In the genomic region with DNA sequence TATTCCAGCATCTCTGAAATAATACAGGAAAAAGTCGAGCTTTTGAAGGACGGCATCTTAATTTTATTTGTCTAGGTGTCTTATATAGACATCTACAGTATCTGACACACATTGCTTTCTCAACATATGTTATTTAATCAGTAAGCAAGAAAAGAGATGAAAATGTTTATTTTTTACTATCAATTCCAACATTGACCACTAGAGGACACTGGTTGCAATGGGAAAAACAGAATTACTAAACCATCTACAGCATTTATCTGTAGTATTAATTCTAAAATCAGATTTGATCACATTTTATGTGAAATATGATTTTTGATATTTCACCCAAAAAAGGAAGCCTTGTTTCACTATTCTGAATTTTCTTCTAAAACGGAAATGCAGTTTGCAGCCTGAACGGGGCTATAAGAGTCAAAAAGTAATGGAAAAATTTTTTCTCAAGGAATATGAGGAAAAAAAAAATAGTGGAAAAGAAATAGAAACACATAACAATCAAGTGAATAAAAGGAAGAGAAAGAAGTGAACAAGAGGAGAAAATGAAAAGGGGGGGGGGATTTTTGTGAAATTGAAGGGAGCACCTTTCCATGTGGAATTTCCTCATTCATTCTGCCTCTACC, we compare ENCODE assay signal across 1 cellular context.
A peak's percentile ranks its signal among the peaks of the same experiment; 100 is the strongest.
TF ChIP-seq lines count a peak whose summit lies in the region.

No MANE protein-coding gene starts in this region.

TF ChIP-seq in K562, 482 proteins besides CTCF, POLR2A, EP300 and RAD21 (continued from another document):
- TF ChIP-seq, protein P1, sequence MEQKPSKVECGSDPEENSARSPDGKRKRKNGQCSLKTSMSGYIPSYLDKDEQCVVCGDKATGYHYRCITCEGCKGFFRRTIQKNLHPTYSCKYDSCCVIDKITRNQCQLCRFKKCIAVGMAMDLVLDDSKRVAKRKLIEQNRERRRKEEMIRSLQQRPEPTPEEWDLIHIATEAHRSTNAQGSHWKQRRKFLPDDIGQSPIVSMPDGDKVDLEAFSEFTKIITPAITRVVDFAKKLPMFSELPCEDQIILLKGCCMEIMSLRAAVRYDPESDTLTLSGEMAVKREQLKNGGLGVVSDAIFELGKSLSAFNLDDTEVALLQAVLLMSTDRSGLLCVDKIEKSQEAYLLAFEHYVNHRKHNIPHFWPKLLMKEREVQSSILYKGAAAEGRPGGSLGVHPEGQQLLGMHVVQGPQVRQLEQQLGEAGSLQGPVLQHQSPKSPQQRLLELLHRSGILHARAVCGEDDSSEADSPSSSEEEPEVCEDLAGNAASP (IDR thresholded peaks at IDR 0.05): no peak
- 0 out of 2 replicates have a peak, but pooled peaks have one; percentile 18 for TF ChIP-seq KLF16 (IDR thresholded peaks at IDR 0.05)
